Comparison of ENCODE assay signal across 10 cellular contexts in genomic region chr2:119389615-119390306, GRCh38. TPM values are rescaled to one million over a fixed set of nuclear protein-coding genes. Genes with fewer than 3 reads are reported as not detected.
DNase-seq lines count a peak whose midpoint lies in the region; ATAC-seq and TF ChIP-seq lines count a peak whose summit lies in the region.
"Had no signal": no experiment of that assay in that cellular context is flagged by ENCODE, and none has a peak within 500 bp of the region (broad histone marks: within the 10 kb centered on the region; RNA-seq: fewer than 3 reads in every experiment).

No MANE protein-coding gene starts in this region.

- peaks cover 15% of the 10 kb centered on the region for H3K27me3 Mint-ChIP-seq in activated T-cell treated with anti-CD3 and anti-CD28 coated beads, Interleukin-2, amount 50 U/mL, for 24 hours

- no peaks in the 10 kb centered on the region for H3K79me2 ChIP-seq in PC-3 (ENCODE audit: low read length)
- H3K79me2 ChIP-seq in parathyroid adenoma = no peaks in the 10 kb centered on the region
- no peaks in the 10 kb centered on the region for H3K79me2 ChIP-seq in smooth muscle cell (ENCODE audit: low read depth)

- peak overlapping the region; percentile 73 for H3K4me2 ChIP-seq in PC-3 (ENCODE audit: low read length)
- H3K4me2 ChIP-seq in parathyroid adenoma (ENCODE audit: low read length) = peak overlapping the region; percentile 60
- no peak overlapping the region for H3K4me2 ChIP-seq in smooth muscle cell

- H3F3A ChIP-seq in PC-3 (ENCODE audit: low read length, unreplicated experiment) (no peaks in the 10 kb centered on the region), smooth muscle cell (ENCODE audit: low read depth) (peaks cover 7% of the 10 kb centered on the region)

- no TSS peak for BruUV-seq in PC-3 (replicated peaks; lab: Mats Ljungman, UMichigan)

- no peaks in the 10 kb centered on the region for H4K20me1 ChIP-seq in PC-3 (ENCODE audit: low read length)
- H4K20me1 ChIP-seq in smooth muscle cell (ENCODE audit: low read depth) = no peaks in the 10 kb centered on the region

- H3K9ac ChIP-seq in PC-3 (ENCODE audit: low read length) (no peak overlapping the region), parathyroid adenoma (no peak overlapping the region), smooth muscle cell (ENCODE audit: low read depth) (no peak overlapping the region)

- no peaks in the 10 kb centered on the region for H3K9me3 ChIP-seq in PC-3 (ENCODE audit: low read length)
- H3K9me3 ChIP-seq in parathyroid adenoma (ENCODE audit: control insufficient read depth, low read length) = no peaks in the 10 kb centered on the region
- no peaks in the 10 kb centered on the region for H3K9me3 ChIP-seq in smooth muscle cell (replicated peaks; ENCODE audit: low read depth)
- H3K9me3 ChIP-seq: HAP-1 had no signal

- peak; percentile 68 for ATAC-seq in PC-3

- peaks cover 17% of the 10 kb centered on the region for H3K4me1 ChIP-seq in PC-3 (ENCODE audit: insufficient read depth, low read length)
- H3K4me1 ChIP-seq in parathyroid adenoma = peaks cover 27% of the 10 kb centered on the region
- H3K4me1 ChIP-seq in smooth muscle cell (ENCODE audit: low read depth) = no peaks in the 10 kb centered on the region
- H3K4me1 ChIP-seq: HAP-1 had no signal

- H3K27ac ChIP-seq in PC-3 (ENCODE audit: low read length) (no peak overlapping the region), parathyroid adenoma (peak overlapping the region; percentile 81), smooth muscle cell (ENCODE audit: low read depth) (no peak overlapping the region)

- 32% methylated on average over 5 of the region's 5 CpGs for WGBS in smooth muscle cell (ENCODE audit: low lambda C conversion rate)

- no peaks in the 10 kb centered on the region for H3K9me3 Mint-ChIP-seq in activated T-cell treated with anti-CD3 and anti-CD28 coated beads, Interleukin-2, amount 50 U/mL, for 24 hours

- H3K4me3 ChIP-seq in PC-3 (ENCODE audit: low read length) (peak overlapping the region; percentile 23; the same call in 1 of the 2 replicates), parathyroid adenoma (ENCODE audit: low read depth, low read length) (peak overlapping the region; percentile 40), smooth muscle cell (no peak overlapping the region)
- H3K4me3 ChIP-seq: HAP-1 had no signal

- no peaks in the 10 kb centered on the region for H3K27me3 ChIP-seq in PC-3 (ENCODE audit: low read length)
- H3K27me3 ChIP-seq in parathyroid adenoma (ENCODE audit: control insufficient read depth, insufficient read depth, low read length) = no peaks in the 10 kb centered on the region
- H3K27me3 ChIP-seq in smooth muscle cell (ENCODE audit: low read depth) = no peaks in the 10 kb centered on the region

- no peak for TF ChIP-seq CTCF in PC-3 (conservative IDR thresholded peaks at IDR 0.05; ENCODE audit: low read depth, low read length)
- TF ChIP-seq CTCF in parathyroid adenoma (IDR thresholded peaks at IDR 0.05) = no peak
- no peak for TF ChIP-seq CTCF in smooth muscle cell (IDR thresholded peaks at IDR 0.05; ENCODE audit: borderline replicate concordance, insufficient read depth, poor library complexity, severe bottlenecking)

- no peaks in the 10 kb centered on the region for H3K9me2 ChIP-seq in PC-3 (replicated peaks; ENCODE audit: low read length)

- POLR2A ChIA-PET in PC-3 (lab: Charles Lee; ENCODE audit: unreplicated experiment) = no interaction called here

- no peaks in the 10 kb centered on the region for H3K36me3 Mint-ChIP-seq in activated T-cell treated with anti-CD3 and anti-CD28 coated beads, Interleukin-2, amount 50 U/mL, for 24 hours (ENCODE audit: low read depth)

- CTCF ChIA-PET in PC-3 (lab: Charles Lee) = no interaction called here

- intact Hi-C loops in PC-3 (cut with micrococcal nuclease) = no loop called here

- DNase-seq in GF-D8 (lab: John Stamatoyannopoulos, UW) (peak; percentile 46), PC-3 (peak; percentile 89), fibroblast of gingiva (ENCODE audit: low read depth) (peak; percentile 77), smooth muscle cell (lab: John Stamatoyannopoulos, UW; ENCODE audit: unreplicated experiment) (no peak), SK-N-DZ (ENCODE audit: low spot score) (no peak)
- no peak for DNase-seq in activated CD4-positive, CD25-positive, alpha-beta regulatory T cell (lab: John Stamatoyannopoulos, UW)
- no peak for DNase-seq in activated T-cell treated with anti-CD3 and anti-CD28 coated beads, Interleukin-2, amount 50 U/mL, for 24 hours
- DNase-seq: NCI-H1417 treated with DMSO at 0.1 percent for 48 hours had no signal

- no peak overlapping the region for H3K27ac Mint-ChIP-seq in activated T-cell treated with anti-CD3 and anti-CD28 coated beads, Interleukin-2, amount 50 U/mL, for 24 hours

- H3K4me3 Mint-ChIP-seq in activated T-cell treated with anti-CD3 and anti-CD28 coated beads, Interleukin-2, amount 50 U/mL, for 24 hours = no peak overlapping the region

- H3K36me3 ChIP-seq in PC-3 (ENCODE audit: low read depth, low read length) (no peaks in the 10 kb centered on the region), parathyroid adenoma (ENCODE audit: control insufficient read depth, insufficient read depth, low read length) (no peaks in the 10 kb centered on the region), smooth muscle cell (ENCODE audit: low read depth) (no peaks in the 10 kb centered on the region)
- H3K36me3 ChIP-seq: HAP-1 had no signal

- H2AFZ ChIP-seq in PC-3 (ENCODE audit: low read length) (peak overlapping the region; percentile 27; the same call in 1 of the 2 replicates), parathyroid adenoma (peak overlapping the region; percentile 42), smooth muscle cell (ENCODE audit: low read depth) (no peak overlapping the region)

- H3K4me1 Mint-ChIP-seq in activated T-cell treated with anti-CD3 and anti-CD28 coated beads, Interleukin-2, amount 50 U/mL, for 24 hours (ENCODE audit: low read depth) = peaks cover 8% of the 10 kb centered on the region

RNA-seq across cellular contexts. Expression of gene DBI, which starts 23.0 kb away (rescaled TPM):
- total RNA-seq in PC-3 (2014; rRNA removed) (197 and 273 TPM in 2 replicates), smooth muscle cell (126 and 154 TPM in 2 replicates)
- polyA plus RNA-seq in smooth muscle cell = 316 and 408 TPM in 2 replicates
- 112 and 138 TPM in 2 replicates for polyA plus RNA-seq in SK-N-DZ (2014; cell fraction: cytosol; rRNA removed)
- polyA plus RNA-seq in SK-N-DZ (2014; cell fraction: nucleus; rRNA removed) = 80.1 and 83.4 TPM in 2 replicates

RNA-seq across cellular contexts. Expression of gene C2orf76, which starts 23.1 kb away (rescaled TPM):
- 3.1 and 10.2 TPM in 2 replicates for total RNA-seq in PC-3 (2014; rRNA removed)
- 13.5 and 16.0 TPM in 2 replicates for total RNA-seq in smooth muscle cell
- 24.7 and 30.2 TPM in 2 replicates for polyA plus RNA-seq in smooth muscle cell
- polyA plus RNA-seq in SK-N-DZ (2014; cell fraction: cytosol; rRNA removed) = 12.9 and 16.5 TPM in 2 replicates
- polyA plus RNA-seq in SK-N-DZ (2014; cell fraction: nucleus; rRNA removed) = 12.0 and 12.5 TPM in 2 replicates

RNA-seq across cellular contexts. Expression of gene TMEM37, which starts 41.9 kb away (rescaled TPM):
- 0.26 and 0.40 TPM in 2 replicates for total RNA-seq in PC-3 (2014; rRNA removed)
- 1.1 and 2.4 TPM in 2 replicates for total RNA-seq in smooth muscle cell
- polyA plus RNA-seq in smooth muscle cell = 0.90 TPM in 1 of 2 replicates, not detected in the other
- 0.52 TPM in 1 of 2 replicates, not detected in the other for polyA plus RNA-seq in SK-N-DZ (2014; cell fraction: cytosol; rRNA removed)
- not detected in 2 replicates for polyA plus RNA-seq in SK-N-DZ (2014; cell fraction: nucleus; rRNA removed)

Comparison
In these comparisons a context has a peak if more than half of its experiments do, and no peak if none do; other contexts are left out.
1. DNase-seq: peak in GF-D8 (single experiment), PC-3 (single experiment) and fibroblast of gingiva (single experiment); none in activated CD4-positive, CD25-positive, alpha-beta regulatory T cell (0 of 4), activated T-cell treated with anti-CD3 and anti-CD28 coated beads, Interleukin-2, amount 50 U/mL, for 24 hours (single experiment), smooth muscle cell (single experiment) and SK-N-DZ (single experiment).